Comparison of ENCODE assay signal across 2 cellular contexts in genomic region chr1:44848456-44849181, GRCh38.
TF ChIP-seq lines count a peak whose summit lies in the region.

No MANE protein-coding gene starts in this region.

TF ChIP-seq in IMR-90, 13 proteins besides CTCF, POLR2A, EP300 and RAD21:
- TF ChIP-seq BHLHE40 (IDR thresholded peaks at IDR 0.05; ENCODE audit: low read depth, low read length) (no peak), CEBPB (IDR thresholded peaks at IDR 0.05; ENCODE audit: low read depth, low read length) (no peak), ELK1 (IDR thresholded peaks at IDR 0.05; ENCODE audit: borderline replicate concordance, low read depth, low read length) (no peak), MAFK (IDR thresholded peaks at IDR 0.05; ENCODE audit: low read depth, low read length) (no peak), RFX5 (IDR thresholded peaks at IDR 0.05; ENCODE audit: low read depth, low read length) (no peak), NFE2L2 (IDR thresholded peaks at IDR 0.05; ENCODE audit: low read depth, low read length) (no peak), CHD1 (IDR thresholded peaks at IDR 0.05; ENCODE audit: low read depth, low read length) (no peak), USF2 (IDR thresholded peaks at IDR 0.05; ENCODE audit: low read depth, low read length) (no peak), FOS (IDR thresholded peaks at IDR 0.05; ENCODE audit: low read depth, low read length) (no peak), MXI1 (IDR thresholded peaks at IDR 0.05; ENCODE audit: borderline replicate concordance, low read depth, low read length) (no peak), MAZ (IDR thresholded peaks at IDR 0.05; ENCODE audit: borderline replicate concordance, low read depth, low read length) (no peak), RCOR1 (IDR thresholded peaks at IDR 0.05; ENCODE audit: insufficient replicate concordance, low read length) (no peak), SMC3 (IDR thresholded peaks at IDR 0.05; ENCODE audit: low read depth, low read length) (no peak)

TF ChIP-seq in endothelial cell of umbilical vein, 7 proteins besides CTCF, POLR2A, EP300 and RAD21:
- TF ChIP-seq MYC (IDR thresholded peaks at IDR 0.05; ENCODE audit: low read depth, low read length): no peak
- no peak for TF ChIP-seq FOS (IDR thresholded peaks at IDR 0.05; ENCODE audit: borderline replicate concordance, insufficient read depth, low read length)
- no peak for TF ChIP-seq JUN (IDR thresholded peaks at IDR 0.05; ENCODE audit: borderline replicate concordance, insufficient read depth, insufficient read length, low read depth)
- TF ChIP-seq GATA2 (IDR thresholded peaks at IDR 0.05; ENCODE audit: insufficient read depth, insufficient read length, low read depth, low read length): no peak
- TF ChIP-seq EZH2 (IDR thresholded peaks at IDR 0.05; ENCODE audit: borderline replicate concordance, low read depth, low read length, severe bottlenecking): no peak
- TF ChIP-seq MAX (IDR thresholded peaks at IDR 0.05; ENCODE audit: insufficient read depth, insufficient read length): no peak
- TF ChIP-seq POLR2AphosphoS5 (IDR thresholded peaks at IDR 0.05; ENCODE audit: insufficient read depth, low read depth, low read length): no peak
